Comparison of ENCODE assay signal across 18 cellular contexts in the genomic region with DNA sequence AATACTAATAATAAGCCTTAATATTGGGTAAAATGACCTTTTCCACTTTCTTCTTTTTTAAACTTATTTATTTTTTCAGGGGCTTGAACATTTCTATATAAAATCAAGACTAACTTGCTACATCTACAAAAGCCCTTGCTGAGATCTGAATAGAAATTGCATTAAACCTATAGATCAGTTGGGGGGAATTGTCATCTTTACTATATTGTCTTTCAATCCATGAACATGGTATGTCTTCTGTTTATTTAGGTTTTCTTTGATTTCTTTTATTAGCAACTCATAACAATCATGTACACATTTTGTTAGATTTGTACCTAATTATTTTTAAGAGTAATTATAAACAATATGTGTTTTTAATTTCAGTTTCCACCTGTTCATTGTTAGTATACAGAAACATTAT.
"Had no signal": no experiment of that assay in that cellular context is flagged by ENCODE, and none has a peak within 500 bp of the region (broad histone marks: within the 10 kb centered on the region; RNA-seq: fewer than 3 reads in every experiment).

No MANE protein-coding gene starts in this region.

- H3K4me1 ChIP-seq: neural progenitor cell, pancreas, parathyroid adenoma, prostate gland, psoas muscle, right atrium auricular region, right lobe of liver, sigmoid colon, spleen had no signal

- H3K27ac ChIP-seq: neural progenitor cell, neutrophil, ovary, pancreas, parathyroid adenoma, prostate gland, psoas muscle, right atrium auricular region, right lobe of liver, sigmoid colon, skin epidermis, spleen had no signal

- H3K4me3 ChIP-seq: neural progenitor cell, ovary, pancreas, prostate gland, psoas muscle, right atrium auricular region, right lobe of liver, sigmoid colon, skin epidermis, smooth muscle cell, spleen had no signal

- H3K9me3 ChIP-seq: ovary, prostate gland had no signal

- ATAC-seq: naive thymus-derived CD8-positive, alpha-beta T cell; natural killer cell; natural killer cell treated with Interleukin-12 subunit alpha and Interleukin-12 subunit beta and Interleukin-15 and Interleukin-18, amount 100 ng/mL, for 72 hours; pancreas; psoas muscle; right cardiac atrium; right lobe of liver; sciatic nerve had no signal

- H3K36me3 ChIP-seq: neural progenitor cell, neutrophil, ovary, pancreas, prostate gland, right atrium auricular region, right lobe of liver, sigmoid colon, spleen had no signal
